8 cellular contexts compared by ENCODE assay signal in genomic region chr5:61333351-61334223, GRCh38. TPM values are rescaled to one million over a fixed set of nuclear protein-coding genes. Genes with fewer than 3 reads are reported as not detected.
A peak's percentile ranks its signal among the peaks of the same experiment; 100 is the strongest.
DNase-seq lines count a peak whose midpoint lies in the region; TF ChIP-seq lines count a peak whose summit lies in the region.

No MANE protein-coding gene starts in this region.

- peaks cover 0 to 2% (median 0%) of the 10 kb centered on the region in 3 donors for H3K27me3 Mint-ChIP-seq in CD14-positive monocyte (ENCODE audit: low read depth in 3 of 3)

- H3K27ac Mint-ChIP-seq in CD14-positive monocyte = peak overlapping the region; percentile 83 to 95 (median 92)

- DNase-seq in CD14-positive monocyte (ENCODE audit: low spot score) = peak; percentile 72
- DNase-seq in HK-2 (ENCODE audit: unreplicated experiment) = peak; percentile 27
- DNase-seq in T-helper 22 cell (ENCODE audit: low read depth) = peak; percentile 8
- DNase-seq in cerebellum (ENCODE audit: low spot score) = peak; percentile 31
- peak; percentile 48 for DNase-seq in stimulated activated CD8-positive, alpha-beta memory T cell treated with anti-CD3 and anti-CD28 coated beads, Interleukin-4, amount 100 ng/mL, for 48 hours
- DNase-seq in NCI-H2196 treated with DMSO at 0.1 percent for 48 hours (lab: John Stamatoyannopoulos, UW; ENCODE audit: unreplicated experiment) = no peak
- no peak for DNase-seq in mesenteric fat pad (ENCODE audit: low spot score)

- H3K27me3 ChIP-seq in layer of hippocampus (ENCODE audit: control insufficient read depth, insufficient read depth, low read length) = no peaks in the 10 kb centered on the region

- peak overlapping the region; percentile 81 for H3K27ac ChIP-seq in layer of hippocampus (ENCODE audit: low read depth, low read length)

- H3K9me3 Mint-ChIP-seq in CD14-positive monocyte = peaks cover 3 to 10% (median 8%) of the 10 kb centered on the region in 7 donors

- intact Hi-C loops in CD14-positive monocyte (cut with micrococcal nuclease) = loop anchor here (5.0 to 10.0 kb wide), 4 partner anchors 56 to 279 kb away; partner anchors contain the start of gene SMIM15 (in 1 of the 2)

- no peak for TF ChIP-seq CTCF in CD14-positive monocyte (IDR thresholded peaks at IDR 0.05)

- H3K36me3 Mint-ChIP-seq in CD14-positive monocyte = peaks cover 34 to 48% of the 10 kb centered on the region in 2 donors

- H3K4me3 Mint-ChIP-seq in CD14-positive monocyte = peak overlapping the region; percentile 92 to 98

- H3K4me1 Mint-ChIP-seq in CD14-positive monocyte = peaks cover 56% of the 10 kb centered on the region

RNA-seq across cellular contexts. Expression of gene ZSWIM6, which starts 1.5 kb away (rescaled TPM):
- 1 to 10 TPM; 1.7 to 2.7 TPM for polyA plus RNA-seq in CD14-positive monocyte
- 29.8 TPM for total RNA-seq in cerebellum
- 12.5 TPM for total RNA-seq in mesenteric fat pad

Comparison
In these comparisons a context has a peak if more than half of its experiments do, and no peak if none do; other contexts are left out.
1. DNase-seq: peak in CD14-positive monocyte (single experiment), HK-2 (single experiment), T-helper 22 cell (single experiment), cerebellum (single experiment) and stimulated activated CD8-positive, alpha-beta memory T cell treated with anti-CD3 and anti-CD28 coated beads, Interleukin-4, amount 100 ng/mL, for 48 hours (single experiment); none in NCI-H2196 treated with DMSO at 0.1 percent for 48 hours (single experiment) and mesenteric fat pad (single experiment).